In genomic region chr9:129696803-129697110, GRCh38 we compare ENCODE assay signal across 9 cellular contexts. TPM values are rescaled to one million over a fixed set of nuclear protein-coding genes. Genes with fewer than 3 reads are reported as not detected.
A peak's percentile ranks its signal among the peaks of the same experiment; 100 is the strongest.
DNase-seq lines count a peak whose midpoint lies in the region; ATAC-seq and TF ChIP-seq lines count a peak whose summit lies in the region.
"Had no signal": no experiment of that assay in that cellular context is flagged by ENCODE, and none has a peak within 500 bp of the region (broad histone marks: within the 10 kb centered on the region; RNA-seq: fewer than 3 reads in every experiment).

No MANE protein-coding gene starts in this region.

- peaks cover 0 to 3% (median 0%) of the 10 kb centered on the region in 11 donors for H3K9me3 Mint-ChIP-seq in naive thymus-derived CD4-positive, alpha-beta T cell

- peaks cover 25 to 56% (median 33%) of the 10 kb centered on the region in 5 donors for H3K27me3 Mint-ChIP-seq in naive thymus-derived CD4-positive, alpha-beta T cell

- DNase-seq in right atrium auricular region (ENCODE audit: low spot score) (no peak), Right ventricle myocardium superior (no peak), choroid plexus epithelial cell (ENCODE audit: low read depth) (no peak), vagina (ENCODE audit: extremely low spot score in 2 of 2) (no peak), superior temporal gyrus (ENCODE audit: extremely low spot score) (no peak)
- DNase-seq in naive thymus-derived CD4-positive, alpha-beta T cell: no peak
- no peak for DNase-seq in stimulated activated naive CD4-positive, alpha-beta T cell (lab: John Stamatoyannopoulos, UW)
- DNase-seq: NCI-H2029 had no signal

- H3K4me3 ChIP-seq in right atrium auricular region: peak overlapping the region in 1 of 2 donors; percentile 42
- peak overlapping the region; percentile 57 for H3K4me3 ChIP-seq in choroid plexus epithelial cell (ENCODE audit: low read depth, low read length)
- H3K4me3 ChIP-seq in naive thymus-derived CD4-positive, alpha-beta T cell (ENCODE audit: low read length): no peak overlapping the region
- H3K4me3 ChIP-seq in vagina: peak overlapping the region; percentile 50 to 60

- no peaks in the 10 kb centered on the region for H3K36me3 Mint-ChIP-seq in naive thymus-derived CD4-positive, alpha-beta T cell

- ATAC-seq in Right ventricle myocardium superior (ENCODE audit: poor library complexity) (no peak), HG02981 (IDR thresholded peaks at IDR 0.05; ENCODE audit: unreplicated experiment) (no peak)
- no peak for ATAC-seq in naive thymus-derived CD4-positive, alpha-beta T cell

- no peak for TF ChIP-seq POLR2A in vagina (IDR thresholded peaks at IDR 0.05)

- intact Hi-C loops in Right ventricle myocardium superior (cut with DNase I): no loop called here
- intact Hi-C loops in naive thymus-derived CD4-positive, alpha-beta T cell (cut with micrococcal nuclease): no loop called here
- intact Hi-C loops in vagina (cut with DNase I): no loop called here

- H3K9me3 ChIP-seq in right atrium auricular region (no peaks in the 10 kb centered on the region), vagina (no peaks in the 10 kb centered on the region)
- no peaks in the 10 kb centered on the region for H3K9me3 ChIP-seq in naive thymus-derived CD4-positive, alpha-beta T cell (ENCODE audit: control insufficient read depth in 2 of 3, low read length in 3 of 3)

- POLR2A ChIA-PET in naive thymus-derived CD4-positive, alpha-beta T cell (lab: Charles Lee): no interaction called here

- no peak for TF ChIP-seq CTCF in right atrium auricular region (IDR thresholded peaks at IDR 0.05)
- no peak for TF ChIP-seq CTCF in choroid plexus epithelial cell (conservative IDR thresholded peaks at IDR 0.05; ENCODE audit: low read depth, low read length)
- no peak for TF ChIP-seq CTCF in vagina (IDR thresholded peaks at IDR 0.05)

- H3K27ac Mint-ChIP-seq in naive thymus-derived CD4-positive, alpha-beta T cell: peak overlapping the region in 2 of 9 donors; percentile 60 to 67

- H3K4me1 Mint-ChIP-seq in naive thymus-derived CD4-positive, alpha-beta T cell: peaks cover 0 to 4% (median 3%) of the 10 kb centered on the region in 7 donors

- H3K36me3 ChIP-seq in right atrium auricular region (no peaks in the 10 kb centered on the region), vagina (no peaks in the 10 kb centered on the region)
- H3K36me3 ChIP-seq in naive thymus-derived CD4-positive, alpha-beta T cell (ENCODE audit: control insufficient read depth in 2 of 3, insufficient read depth in 3 of 3, low read length in 3 of 3): no peaks in the 10 kb centered on the region

- H3K27ac ChIP-seq in right atrium auricular region (peak overlapping the region; percentile 73 to 84), vagina (peak overlapping the region; percentile 86)
- no peak overlapping the region for H3K27ac ChIP-seq in naive thymus-derived CD4-positive, alpha-beta T cell (ENCODE audit: low read depth, low read length)

- H3K27me3 ChIP-seq in right atrium auricular region (no peaks in the 10 kb centered on the region), vagina (no peaks in the 10 kb centered on the region)
- no peaks in the 10 kb centered on the region for H3K27me3 ChIP-seq in naive thymus-derived CD4-positive, alpha-beta T cell (ENCODE audit: control insufficient read depth in 2 of 2, insufficient read depth in 2 of 2, low read length in 2 of 2)

- H3K4me3 Mint-ChIP-seq in naive thymus-derived CD4-positive, alpha-beta T cell: peak overlapping the region in 8 of 10 donors; percentile 21 to 85 (median 66)

- peaks cover 0 to 19% of the 10 kb centered on the region in 2 donors for H3K4me1 ChIP-seq in right atrium auricular region
- no peaks in the 10 kb centered on the region for H3K4me1 ChIP-seq in naive thymus-derived CD4-positive, alpha-beta T cell (ENCODE audit: control insufficient read depth in 2 of 2, insufficient read depth in 2 of 2, low read length in 2 of 2)
- peaks cover 45% of the 10 kb centered on the region for H3K4me1 ChIP-seq in vagina

- CTCF ChIA-PET in naive thymus-derived CD4-positive, alpha-beta T cell (lab: Charles Lee): no interaction called here

RNA-seq across cellular contexts. Expression of gene PRRX2, which starts 31.3 kb away (rescaled TPM):
- total RNA-seq in right atrium auricular region: 1 to 10 TPM; 1.1 to 6.9 TPM
- 0.89 TPM for total RNA-seq in Right ventricle myocardium superior
- total RNA-seq in naive thymus-derived CD4-positive, alpha-beta T cell: 1 to 10 TPM in 1 of 5 experiments, not detected in 4; 1.1 TPM
- polyA plus RNA-seq in naive thymus-derived CD4-positive, alpha-beta T cell: not detected
- 43.7 TPM for total RNA-seq in vagina

RNA-seq across cellular contexts. Expression of gene ASB6, which starts 54.8 kb away (rescaled TPM):
- total RNA-seq in right atrium auricular region: 10 to 100 TPM; 10.2 to 12.6 TPM
- total RNA-seq in Right ventricle myocardium superior: 7.9 TPM
- total RNA-seq in naive thymus-derived CD4-positive, alpha-beta T cell: 10 to 100 TPM; 25.0 to 33.2 (median 28.1) TPM
- polyA plus RNA-seq in naive thymus-derived CD4-positive, alpha-beta T cell: 10 to 100 TPM; 18.5 to 40.9 TPM
- total RNA-seq in vagina: 18.9 TPM

RNA-seq across cellular contexts. Expression of gene PTGES, which starts 56.1 kb away (rescaled TPM):
- total RNA-seq in right atrium auricular region: 1 to 10 TPM; 1.1 to 2.6 TPM
- 4.5 TPM for total RNA-seq in Right ventricle myocardium superior
- total RNA-seq in naive thymus-derived CD4-positive, alpha-beta T cell: 1 to 10 TPM in 1 of 5 experiments, under 1 TPM in 2, not detected in 2; 0.19 to 1.1 (median 0.50) TPM
- polyA plus RNA-seq in naive thymus-derived CD4-positive, alpha-beta T cell: not detected
- total RNA-seq in vagina: 18.9 TPM
